1 cellular context compared by ENCODE assay signal in the genomic region with DNA sequence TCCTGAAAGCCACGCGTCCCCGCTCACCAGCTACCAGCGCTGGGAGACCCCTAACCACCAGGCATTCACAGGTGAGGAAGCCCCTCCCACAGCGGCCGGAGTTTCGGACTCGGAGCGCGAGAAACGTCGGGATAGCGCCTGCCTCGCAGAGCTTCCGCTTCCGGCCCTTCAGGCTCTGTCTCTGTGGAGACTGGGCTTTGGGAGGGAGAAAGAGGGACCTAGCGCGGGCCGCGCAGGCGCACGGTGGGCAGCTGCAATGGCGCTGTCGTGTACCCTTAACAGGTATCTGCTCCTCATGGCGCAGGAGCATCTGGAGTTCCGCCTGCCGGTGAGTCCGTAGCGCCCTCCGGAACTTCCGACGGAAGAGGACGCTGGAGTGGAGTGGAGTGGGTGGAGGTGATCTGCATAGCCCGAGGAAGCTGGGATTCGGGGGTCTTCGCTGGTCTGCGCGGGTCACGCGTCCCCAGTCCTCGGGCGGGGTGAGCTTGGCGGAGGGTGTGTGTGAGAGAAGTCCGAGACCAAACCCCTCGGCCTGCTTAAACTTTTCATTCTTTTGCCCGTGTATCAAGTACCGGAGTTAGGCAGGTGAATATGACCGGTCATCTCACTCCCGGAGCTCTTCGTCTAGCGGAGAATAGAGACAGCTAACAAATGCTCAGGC.
TF ChIP-seq lines count a peak whose summit lies in the region.

A gene (plus strand): TSS at position 246 of the 661 bp plus-strand sequence. CDS start 11 bp downstream, at position 257.

TF ChIP-seq in K562, 482 proteins besides CTCF, POLR2A, EP300 and RAD21 (continued from another document and continues in another):
- TF ChIP-seq, protein P1, sequence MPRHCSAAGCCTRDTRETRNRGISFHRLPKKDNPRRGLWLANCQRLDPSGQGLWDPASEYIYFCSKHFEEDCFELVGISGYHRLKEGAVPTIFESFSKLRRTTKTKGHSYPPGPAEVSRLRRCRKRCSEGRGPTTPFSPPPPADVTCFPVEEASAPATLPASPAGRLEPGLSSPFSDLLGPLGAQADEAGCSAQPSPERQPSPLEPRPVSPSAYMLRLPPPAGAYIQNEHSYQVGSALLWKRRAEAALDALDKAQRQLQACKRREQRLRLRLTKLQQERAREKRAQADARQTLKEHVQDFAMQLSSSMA (CRISPR knock-in tag; IDR thresholded peaks at IDR 0.05): no peak
- TF ChIP-seq ILK (tag; IDR thresholded peaks at IDR 0.05; ENCODE audit: borderline replicate concordance, low read depth): no peak
- TF ChIP-seq EHMT2 (IDR thresholded peaks at IDR 0.05): no peak
- TF ChIP-seq ZNF316 (IDR thresholded peaks at IDR 0.05): no peak
- TF ChIP-seq ZNF75A (CRISPR knock-in tag; IDR thresholded peaks at IDR 0.05): no peak
- peak; percentile 94 for TF ChIP-seq RBBP5 (IDR thresholded peaks at IDR 0.05; ENCODE audit: borderline replicate concordance, insufficient read depth, low read length, poor library complexity, severe bottlenecking)
- TF ChIP-seq ZNF76 (CRISPR knock-in tag; IDR thresholded peaks at IDR 0.05; ENCODE audit: borderline replicate concordance): no peak
- no peak for TF ChIP-seq DDX20 (tag; IDR thresholded peaks at IDR 0.05; ENCODE audit: low read depth)
- peak; percentile 96; the same call in 1 of the 2 replicates for TF ChIP-seq PHF8 (IDR thresholded peaks at IDR 0.05; ENCODE audit: borderline replicate concordance, low read length)
- TF ChIP-seq, protein P2, sequence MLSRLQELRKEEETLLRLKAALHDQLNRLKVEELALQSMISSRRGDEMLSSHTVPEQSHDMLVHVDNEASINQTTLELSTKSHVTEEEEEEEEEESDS (CRISPR knock-in tag; IDR thresholded peaks at IDR 0.05): no peak
- TF ChIP-seq MYNN (IDR thresholded peaks at IDR 0.05): peak; percentile 29; the same call in 1 of the 2 replicates
- TF ChIP-seq MYNN (CRISPR knock-in tag; IDR thresholded peaks at IDR 0.05): no peak
- no peak for TF ChIP-seq ELF4 (CRISPR knock-in tag; IDR thresholded peaks at IDR 0.05)
- TF ChIP-seq ELF1 (tag; IDR thresholded peaks at IDR 0.05): peak; percentile 86
- peak; percentile 71; the same call in 1 of the 2 replicates for TF ChIP-seq CTBP1 (IDR thresholded peaks at IDR 0.05; ENCODE audit: borderline replicate concordance)
- 0 out of 2 replicates have a peak, but pooled peaks have one; percentile 73 for TF ChIP-seq ZBED1 (IDR thresholded peaks at IDR 0.05)
- TF ChIP-seq RFX5 (IDR thresholded peaks at IDR 0.05; ENCODE audit: low read depth, low read length): no peak
- no peak for TF ChIP-seq HLTF (IDR thresholded peaks at IDR 0.05)
- TF ChIP-seq, protein P3, sequence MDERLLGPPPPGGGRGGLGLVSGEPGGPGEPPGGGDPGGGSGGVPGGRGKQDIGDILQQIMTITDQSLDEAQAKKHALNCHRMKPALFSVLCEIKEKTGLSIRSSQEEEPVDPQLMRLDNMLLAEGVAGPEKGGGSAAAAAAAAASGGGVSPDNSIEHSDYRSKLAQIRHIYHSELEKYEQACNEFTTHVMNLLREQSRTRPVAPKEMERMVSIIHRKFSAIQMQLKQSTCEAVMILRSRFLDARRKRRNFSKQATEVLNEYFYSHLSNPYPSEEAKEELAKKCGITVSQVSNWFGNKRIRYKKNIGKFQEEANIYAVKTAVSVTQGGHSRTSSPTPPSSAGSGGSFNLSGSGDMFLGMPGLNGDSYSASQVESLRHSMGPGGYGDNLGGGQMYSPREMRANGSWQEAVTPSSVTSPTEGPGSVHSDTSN (CRISPR knock-in tag; IDR thresholded peaks at IDR 0.05; ENCODE audit: low read depth): no peak
- TF ChIP-seq, protein P3 (tag; conservative IDR thresholded peaks at IDR 0.05; ENCODE audit: low read depth): no peak
- TF ChIP-seq CEBPB (tag; IDR thresholded peaks at IDR 0.05): no peak
- no peak for TF ChIP-seq ZNF57 (CRISPR knock-in tag; IDR thresholded peaks at IDR 0.05)
- no peak for TF ChIP-seq ZNF699 (CRISPR knock-in tag; IDR thresholded peaks at IDR 0.05; ENCODE audit: insufficient replicate concordance)
- TF ChIP-seq, protein P4, sequence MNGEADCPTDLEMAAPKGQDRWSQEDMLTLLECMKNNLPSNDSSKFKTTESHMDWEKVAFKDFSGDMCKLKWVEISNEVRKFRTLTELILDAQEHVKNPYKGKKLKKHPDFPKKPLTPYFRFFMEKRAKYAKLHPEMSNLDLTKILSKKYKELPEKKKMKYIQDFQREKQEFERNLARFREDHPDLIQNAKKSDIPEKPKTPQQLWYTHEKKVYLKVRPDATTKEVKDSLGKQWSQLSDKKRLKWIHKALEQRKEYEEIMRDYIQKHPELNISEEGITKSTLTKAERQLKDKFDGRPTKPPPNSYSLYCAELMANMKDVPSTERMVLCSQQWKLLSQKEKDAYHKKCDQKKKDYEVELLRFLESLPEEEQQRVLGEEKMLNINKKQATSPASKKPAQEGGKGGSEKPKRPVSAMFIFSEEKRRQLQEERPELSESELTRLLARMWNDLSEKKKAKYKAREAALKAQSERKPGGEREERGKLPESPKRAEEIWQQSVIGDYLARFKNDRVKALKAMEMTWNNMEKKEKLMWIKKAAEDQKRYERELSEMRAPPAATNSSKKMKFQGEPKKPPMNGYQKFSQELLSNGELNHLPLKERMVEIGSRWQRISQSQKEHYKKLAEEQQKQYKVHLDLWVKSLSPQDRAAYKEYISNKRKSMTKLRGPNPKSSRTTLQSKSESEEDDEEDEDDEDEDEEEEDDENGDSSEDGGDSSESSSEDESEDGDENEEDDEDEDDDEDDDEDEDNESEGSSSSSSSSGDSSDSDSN (IDR thresholded peaks at IDR 0.05; ENCODE audit: borderline replicate concordance in 1 of 2, low read depth in 2 of 2, low read length in 2 of 2): peak; percentile 32 to 36; a peak in 1 of 4 replicates
- TF ChIP-seq, protein P5, sequence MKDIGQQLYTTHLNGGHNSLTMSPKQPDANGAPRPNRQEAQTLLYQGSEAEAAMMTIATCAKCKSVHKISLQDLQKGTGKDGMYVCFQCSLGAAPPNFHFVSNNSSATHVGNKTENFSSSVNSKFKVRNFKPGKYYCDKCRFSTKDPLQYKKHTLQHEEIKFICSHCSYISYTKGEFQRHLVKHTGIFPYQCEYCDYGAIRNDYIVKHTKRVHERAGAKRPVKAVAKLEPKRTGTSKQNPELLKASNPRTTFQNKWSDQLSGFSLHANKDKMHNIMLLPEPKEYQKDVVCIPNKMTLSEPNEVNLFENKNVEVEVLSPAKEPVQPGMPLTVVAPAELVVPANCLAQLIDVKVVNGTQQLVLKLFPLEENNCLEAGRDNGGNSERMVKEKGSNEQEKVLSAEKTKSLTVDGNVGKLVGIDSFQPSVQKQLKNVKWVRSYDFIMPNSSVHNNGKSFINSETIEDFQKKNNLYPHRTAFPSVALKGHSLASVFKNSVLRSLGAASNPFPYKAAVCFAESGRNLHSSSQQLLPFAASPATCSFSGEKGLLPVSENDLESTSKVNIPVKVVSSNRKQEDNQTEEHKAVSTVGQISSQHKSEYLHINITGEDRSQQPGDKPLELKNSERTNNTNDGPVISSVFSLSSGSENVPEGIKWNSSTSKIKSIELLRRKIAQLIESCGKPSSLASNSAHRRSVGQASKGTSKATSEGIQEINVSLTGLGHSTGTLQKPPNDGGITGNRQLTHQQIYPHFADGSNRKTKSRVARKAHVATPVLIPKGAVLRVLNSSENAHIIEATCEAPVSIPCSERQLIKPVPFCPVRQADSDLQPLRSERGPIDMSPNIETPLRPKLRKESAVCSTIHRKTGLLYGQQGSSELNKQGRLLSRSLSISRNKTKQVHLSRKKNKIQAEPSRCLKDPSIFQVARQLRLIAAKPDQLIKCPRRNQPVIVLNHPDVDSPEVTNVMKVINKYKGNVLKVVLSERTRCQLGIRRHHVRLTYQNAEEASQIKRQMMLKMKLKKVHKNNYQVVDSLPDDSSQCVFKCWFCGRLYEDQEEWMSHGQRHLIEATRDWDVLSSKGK (CRISPR knock-in tag; IDR thresholded peaks at IDR 0.05): no peak
- TF ChIP-seq SMAD3 (CRISPR knock-in tag; conservative IDR thresholded peaks at IDR 0.05): no peak
- TF ChIP-seq, protein P6, sequence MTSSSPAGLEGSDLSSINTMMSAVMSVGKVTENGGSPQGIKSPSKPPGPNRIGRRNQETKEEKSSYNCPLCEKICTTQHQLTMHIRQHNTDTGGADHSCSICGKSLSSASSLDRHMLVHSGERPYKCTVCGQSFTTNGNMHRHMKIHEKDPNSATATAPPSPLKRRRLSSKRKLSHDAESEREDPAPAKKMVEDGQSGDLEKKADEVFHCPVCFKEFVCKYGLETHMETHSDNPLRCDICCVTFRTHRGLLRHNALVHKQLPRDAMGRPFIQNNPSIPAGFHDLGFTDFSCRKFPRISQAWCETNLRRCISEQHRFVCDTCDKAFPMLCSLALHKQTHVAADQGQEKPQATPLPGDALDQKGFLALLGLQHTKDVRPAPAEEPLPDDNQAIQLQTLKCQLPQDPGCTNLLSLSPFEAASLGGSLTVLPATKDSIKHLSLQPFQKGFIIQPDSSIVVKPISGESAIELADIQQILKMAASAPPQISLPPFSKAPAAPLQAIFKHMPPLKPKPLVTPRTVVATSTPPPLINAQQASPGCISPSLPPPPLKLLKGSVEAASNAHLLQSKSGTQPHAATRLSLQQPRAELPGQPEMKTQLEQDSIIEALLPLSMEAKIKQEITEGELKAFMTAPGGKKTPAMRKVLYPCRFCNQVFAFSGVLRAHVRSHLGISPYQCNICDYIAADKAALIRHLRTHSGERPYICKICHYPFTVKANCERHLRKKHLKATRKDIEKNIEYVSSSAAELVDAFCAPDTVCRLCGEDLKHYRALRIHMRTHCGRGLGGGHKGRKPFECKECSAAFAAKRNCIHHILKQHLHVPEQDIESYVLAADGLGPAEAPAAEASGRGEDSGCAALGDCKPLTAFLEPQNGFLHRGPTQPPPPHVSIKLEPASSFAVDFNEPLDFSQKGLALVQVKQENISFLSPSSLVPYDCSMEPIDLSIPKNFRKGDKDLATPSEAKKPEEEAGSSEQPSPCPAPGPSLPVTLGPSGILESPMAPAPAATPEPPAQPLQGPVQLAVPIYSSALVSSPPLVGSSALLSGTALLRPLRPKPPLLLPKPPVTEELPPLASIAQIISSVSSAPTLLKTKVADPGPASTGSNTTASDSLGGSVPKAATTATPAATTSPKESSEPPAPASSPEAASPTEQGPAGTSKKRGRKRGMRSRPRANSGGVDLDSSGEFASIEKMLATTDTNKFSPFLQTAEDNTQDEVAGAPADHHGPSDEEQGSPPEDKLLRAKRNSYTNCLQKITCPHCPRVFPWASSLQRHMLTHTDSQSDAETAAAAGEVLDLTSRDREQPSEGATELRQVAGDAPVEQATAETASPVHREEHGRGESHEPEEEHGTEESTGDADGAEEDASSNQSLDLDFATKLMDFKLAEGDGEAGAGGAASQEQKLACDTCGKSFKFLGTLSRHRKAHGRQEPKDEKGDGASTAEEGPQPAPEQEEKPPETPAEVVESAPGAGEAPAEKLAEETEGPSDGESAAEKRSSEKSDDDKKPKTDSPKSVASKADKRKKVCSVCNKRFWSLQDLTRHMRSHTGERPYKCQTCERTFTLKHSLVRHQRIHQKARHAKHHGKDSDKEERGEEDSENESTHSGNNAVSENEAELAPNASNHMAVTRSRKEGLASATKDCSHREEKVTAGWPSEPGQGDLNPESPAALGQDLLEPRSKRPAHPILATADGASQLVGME (CRISPR knock-in tag; IDR thresholded peaks at IDR 0.05): no peak
- TF ChIP-seq WHSC1 (IDR thresholded peaks at IDR 0.05; ENCODE audit: low read length): no peak
- TF ChIP-seq ZFP30 (CRISPR knock-in tag; IDR thresholded peaks at IDR 0.05; ENCODE audit: borderline replicate concordance): no peak
- TF ChIP-seq ELF2 (CRISPR knock-in tag; IDR thresholded peaks at IDR 0.05): 0 out of 2 replicates have a peak, but pooled peaks have one; percentile 19
- peak; percentile 36 for TF ChIP-seq C11orf30 (IDR thresholded peaks at IDR 0.05; ENCODE audit: low read depth)
- TF ChIP-seq, protein P7, sequence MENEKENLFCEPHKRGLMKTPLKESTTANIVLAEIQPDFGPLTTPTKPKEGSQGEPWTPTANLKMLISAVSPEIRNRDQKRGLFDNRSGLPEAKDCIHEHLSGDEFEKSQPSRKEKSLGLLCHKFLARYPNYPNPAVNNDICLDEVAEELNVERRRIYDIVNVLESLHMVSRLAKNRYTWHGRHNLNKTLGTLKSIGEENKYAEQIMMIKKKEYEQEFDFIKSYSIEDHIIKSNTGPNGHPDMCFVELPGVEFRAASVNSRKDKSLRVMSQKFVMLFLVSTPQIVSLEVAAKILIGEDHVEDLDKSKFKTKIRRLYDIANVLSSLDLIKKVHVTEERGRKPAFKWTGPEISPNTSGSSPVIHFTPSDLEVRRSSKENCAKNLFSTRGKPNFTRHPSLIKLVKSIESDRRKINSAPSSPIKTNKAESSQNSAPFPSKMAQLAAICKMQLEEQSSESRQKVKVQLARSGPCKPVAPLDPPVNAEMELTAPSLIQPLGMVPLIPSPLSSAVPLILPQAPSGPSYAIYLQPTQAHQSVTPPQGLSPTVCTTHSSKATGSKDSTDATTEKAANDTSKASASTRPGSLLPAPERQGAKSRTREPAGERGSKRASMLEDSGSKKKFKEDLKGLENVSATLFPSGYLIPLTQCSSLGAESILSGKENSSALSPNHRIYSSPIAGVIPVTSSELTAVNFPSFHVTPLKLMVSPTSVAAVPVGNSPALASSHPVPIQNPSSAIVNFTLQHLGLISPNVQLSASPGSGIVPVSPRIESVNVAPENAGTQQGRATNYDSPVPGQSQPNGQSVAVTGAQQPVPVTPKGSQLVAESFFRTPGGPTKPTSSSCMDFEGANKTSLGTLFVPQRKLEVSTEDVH (IDR thresholded peaks at IDR 0.05; ENCODE audit: low read depth, partially characterized antibody): peak; percentile 67
- TF ChIP-seq ZKSCAN8 (CRISPR knock-in tag; IDR thresholded peaks at IDR 0.05): no peak
- TF ChIP-seq NFE2L1 (tag; IDR thresholded peaks at IDR 0.05; ENCODE audit: borderline replicate concordance, low read depth): no peak
- no peak for TF ChIP-seq ZFP36 (IDR thresholded peaks at IDR 0.05; ENCODE audit: low read depth, low read length, partially characterized antibody)
- no peak for TF ChIP-seq ZNF780A (CRISPR knock-in tag; IDR thresholded peaks at IDR 0.05)
- no peak for TF ChIP-seq ZNF696 (CRISPR knock-in tag; conservative IDR thresholded peaks at IDR 0.05)
- TF ChIP-seq TCF3 (CRISPR knock-in tag; IDR thresholded peaks at IDR 0.05): no peak
- TF ChIP-seq, protein P8, sequence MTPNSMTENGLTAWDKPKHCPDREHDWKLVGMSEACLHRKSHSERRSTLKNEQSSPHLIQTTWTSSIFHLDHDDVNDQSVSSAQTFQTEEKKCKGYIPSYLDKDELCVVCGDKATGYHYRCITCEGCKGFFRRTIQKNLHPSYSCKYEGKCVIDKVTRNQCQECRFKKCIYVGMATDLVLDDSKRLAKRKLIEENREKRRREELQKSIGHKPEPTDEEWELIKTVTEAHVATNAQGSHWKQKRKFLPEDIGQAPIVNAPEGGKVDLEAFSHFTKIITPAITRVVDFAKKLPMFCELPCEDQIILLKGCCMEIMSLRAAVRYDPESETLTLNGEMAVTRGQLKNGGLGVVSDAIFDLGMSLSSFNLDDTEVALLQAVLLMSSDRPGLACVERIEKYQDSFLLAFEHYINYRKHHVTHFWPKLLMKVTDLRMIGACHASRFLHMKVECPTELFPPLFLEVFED (CRISPR knock-in tag; conservative IDR thresholded peaks at IDR 0.05): no peak
- no peak for TF ChIP-seq BDP1 (IDR thresholded peaks at IDR 0.05; ENCODE audit: insufficient read depth, insufficient read length)
- TF ChIP-seq ZNF583 (CRISPR knock-in tag; IDR thresholded peaks at IDR 0.05): no peak
- no peak; the same call in 1 of the 2 replicates for TF ChIP-seq TEAD4 (IDR thresholded peaks at IDR 0.05; ENCODE audit: low read length)
- TF ChIP-seq TEAD4 (CRISPR knock-in tag; IDR thresholded peaks at IDR 0.05; ENCODE audit: borderline replicate concordance): no peak
